Comparison of ENCODE assay signal across 8 cellular contexts in the genomic region with DNA sequence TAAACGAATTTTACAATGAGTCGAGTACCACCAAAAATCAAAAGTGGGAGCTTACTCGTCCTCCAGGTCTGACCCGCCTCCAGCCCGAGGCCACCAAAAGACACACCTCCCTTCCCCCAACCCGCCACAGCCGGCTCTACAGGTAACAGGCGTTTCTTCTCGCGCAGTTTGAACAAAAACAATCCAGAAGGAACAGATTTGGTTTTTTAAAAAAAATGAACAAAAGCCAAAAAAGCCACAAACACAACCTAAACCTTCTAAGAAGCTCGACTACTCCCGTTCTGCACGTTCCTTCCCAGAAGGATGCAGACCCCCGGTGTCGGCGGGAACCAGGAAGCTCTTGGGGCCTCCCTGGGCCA. TPM values are rescaled to one million over a fixed set of nuclear protein-coding genes. Genes with fewer than 3 reads are reported as not detected.
A peak's percentile ranks its signal among the peaks of the same experiment; 100 is the strongest.
DNase-seq lines count a peak whose midpoint lies in the region; ATAC-seq lines count a peak whose summit lies in the region.

No MANE protein-coding gene starts in this region.

- peak overlapping the region; percentile 89 to 98 (median 98) for H3K4me3 Mint-ChIP-seq in IgD-negative memory B cell
- peak overlapping the region; percentile 92 for H3K4me3 Mint-ChIP-seq in T-helper 2 cell treated with Interferon-gamma antibody and Interleukin-4, amounts not matched to agents 5 μg/mL and 100 μg/mL, for 36 hours

- H3K4me1 Mint-ChIP-seq in IgD-negative memory B cell: peaks cover 29 to 31% (median 30%) of the 10 kb centered on the region in 3 donors
- peaks cover 28% of the 10 kb centered on the region for H3K4me1 Mint-ChIP-seq in T-helper 2 cell treated with Interferon-gamma antibody and Interleukin-4, amounts not matched to agents 5 μg/mL and 100 μg/mL, for 36 hours (ENCODE audit: low read depth)

- H3K36me3 Mint-ChIP-seq in IgD-negative memory B cell: peaks cover 7% of the 10 kb centered on the region
- peaks cover 25% of the 10 kb centered on the region for H3K36me3 Mint-ChIP-seq in T-helper 2 cell treated with Interferon-gamma antibody and Interleukin-4, amounts not matched to agents 5 μg/mL and 100 μg/mL, for 36 hours (ENCODE audit: low read depth)

- peak; percentile 33 for ATAC-seq in GM21381 (IDR thresholded peaks at IDR 0.05; ENCODE audit: unreplicated experiment)

- H3K27me3 Mint-ChIP-seq in IgD-negative memory B cell: no peaks in the 10 kb centered on the region
- H3K27me3 Mint-ChIP-seq in T-helper 2 cell treated with Interferon-gamma antibody and Interleukin-4, amounts not matched to agents 5 μg/mL and 100 μg/mL, for 36 hours (ENCODE audit: low read depth): no peaks in the 10 kb centered on the region

- DNase-seq in DMS 273 treated with DMSO at 0.1 percent for 48 hours (lab: John Stamatoyannopoulos, UW): peak; percentile 6
- peak; percentile 39 for DNase-seq in T-helper 2 cell treated with Interferon-gamma antibody and Interleukin-4, amounts not matched to agents 5 μg/mL and 100 μg/mL, for 36 hours (ENCODE audit: low spot score)
- DNase-seq in T47D (ENCODE audit: low read depth in 1 of 2, low spot score in 1 of 2): peak; percentile 68 to 76
- DNase-seq in left kidney (ENCODE audit: low read depth, low spot score): peak; percentile 84
- peak; percentile 15 to 57 (median 27) for DNase-seq in stimulated activated CD4-positive, alpha-beta T cell treated with anti-CD3 and anti-CD28 coated beads, TNF-alpha, amount 100 ng/mL, for 48 hours (ENCODE audit: low read depth in 3 of 3)
- DNase-seq in SKM-1 treated with dmso at 0.1 percent for 144 hours (lab: John Stamatoyannopoulos, UW; ENCODE audit: unreplicated experiment): no peak

- peak overlapping the region; percentile 86 to 94 (median 91) for H3K27ac Mint-ChIP-seq in IgD-negative memory B cell
- H3K27ac Mint-ChIP-seq in T-helper 2 cell treated with Interferon-gamma antibody and Interleukin-4, amounts not matched to agents 5 μg/mL and 100 μg/mL, for 36 hours: peak overlapping the region; percentile 81

- in situ Hi-C loops in T47D (cut with HindIII; ENCODE audit: low pct_unique_long_range_greater_than_20kb, low sequenced_read_pairs): no loop called here

- no peaks in the 10 kb centered on the region for H3K9me3 Mint-ChIP-seq in IgD-negative memory B cell
- H3K9me3 Mint-ChIP-seq in T-helper 2 cell treated with Interferon-gamma antibody and Interleukin-4, amounts not matched to agents 5 μg/mL and 100 μg/mL, for 36 hours: peaks cover 12% of the 10 kb centered on the region

RNA-seq across cellular contexts. Expression of a gene that starts 0.7 kb away (rescaled TPM):
- 24.3 TPM for polyA plus RNA-seq in IgD-negative memory B cell
